Comparison of ENCODE assay signal across 20 cellular contexts in the genomic region with DNA sequence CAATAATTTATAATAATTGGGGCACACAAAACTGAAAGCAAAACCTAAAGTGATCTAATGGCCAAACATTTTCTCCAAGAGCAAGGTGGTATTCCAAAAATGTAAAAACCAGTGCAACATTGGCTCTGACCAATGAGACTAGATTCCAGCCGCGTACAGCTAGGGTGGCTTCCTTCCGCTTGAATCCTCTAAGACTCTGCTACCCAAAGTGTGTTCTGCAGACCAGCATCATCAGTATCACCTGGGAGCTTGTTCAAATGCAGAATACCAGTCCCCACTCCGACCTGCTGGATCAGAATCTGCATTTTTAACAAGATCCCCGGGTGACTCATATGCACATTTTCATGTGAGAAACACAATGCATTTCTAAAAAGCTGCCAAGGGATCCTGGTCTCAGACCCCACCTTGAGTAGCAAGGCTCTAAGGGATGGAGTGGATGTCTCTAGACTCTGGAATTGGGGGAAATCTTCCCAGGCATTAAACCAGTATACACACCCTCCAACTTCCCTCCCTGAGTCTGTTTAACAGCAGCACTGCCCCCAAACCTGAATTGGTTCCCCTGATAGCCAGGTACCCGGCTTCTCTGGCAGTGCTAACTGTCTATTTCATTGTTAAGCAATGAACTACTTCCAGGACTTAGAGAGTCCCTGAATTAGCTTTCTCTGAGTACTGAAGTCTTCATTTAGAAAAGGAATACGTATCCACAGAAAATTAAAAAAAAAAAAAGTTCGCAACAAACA.
"Had no signal": no experiment of that assay in that cellular context is flagged by ENCODE, and none has a peak within 500 bp of the region (broad histone marks: within the 10 kb centered on the region; RNA-seq: fewer than 3 reads in every experiment).

No MANE protein-coding gene starts in this region.

- H3K79me2 ChIP-seq: hepatocyte had no signal

- H3K27ac ChIP-seq: colonic mucosa, foreskin keratinocyte, hepatocyte, neural progenitor cell, ovary, right atrium auricular region, sigmoid colon, skin epidermis, stomach, thoracic aorta, transverse colon had no signal

- H3K4me1 Mint-ChIP-seq: neural progenitor cell had no signal

- H3K36me3 Mint-ChIP-seq: mesothelial cell of epicardium; natural killer cell treated with Interleukin-12 subunit alpha and Interleukin-12 subunit beta and Interleukin-15 and Interleukin-18, amount 100 ng/mL, for 72 hours; neural progenitor cell had no signal

- H3K4me3 Mint-ChIP-seq: mesothelial cell of epicardium; natural killer cell treated with Interleukin-12 subunit alpha and Interleukin-12 subunit beta and Interleukin-15 and Interleukin-18, amount 100 ng/mL, for 72 hours; neural progenitor cell had no signal

- DNase-seq: colonic mucosa; erythroblast; foreskin keratinocyte; islet precursor cell; mammary epithelial cell; nucleus accumbens; ovary; sigmoid colon; stimulated activated CD4-positive, alpha-beta T cell treated with anti-CD3 and anti-CD28 coated beads, Interleukin-2, amount 100 ng/mL, for 24 hours; stimulated activated CD4-positive, alpha-beta T cell treated with anti-CD3 and anti-CD28 coated beads, Interleukin-4, amount 100 ng/mL, for 4 hours; stimulated activated naive CD4-positive, alpha-beta T cell; stomach; transverse colon had no signal

- H3K9ac ChIP-seq: neural progenitor cell had no signal

- H3K27me3 ChIP-seq: colonic mucosa, neural progenitor cell, ovary, right atrium auricular region had no signal

- H3K4me3 ChIP-seq: colonic mucosa, hepatocyte, neural progenitor cell, ovary, right atrium auricular region, sigmoid colon, skin epidermis, stomach, thoracic aorta, transverse colon had no signal

- H3K4me1 ChIP-seq: colonic mucosa, foreskin keratinocyte, right atrium auricular region, sigmoid colon, stomach, transverse colon had no signal

- H3K36me3 ChIP-seq: colonic mucosa, neural progenitor cell, ovary, right atrium auricular region, sigmoid colon, stomach, thoracic aorta, transverse colon had no signal

- H3K9me3 ChIP-seq: colonic mucosa, ovary, right atrium auricular region, sigmoid colon, stomach, thoracic aorta, transverse colon had no signal

- ATAC-seq: foreskin keratinocyte had no signal

- H3K27ac Mint-ChIP-seq: mesothelial cell of epicardium; natural killer cell treated with Interleukin-12 subunit alpha and Interleukin-12 subunit beta and Interleukin-15 and Interleukin-18, amount 100 ng/mL, for 72 hours; neural progenitor cell had no signal

- H2AFZ ChIP-seq: hepatocyte, neural progenitor cell had no signal

- H3K4me2 ChIP-seq: hepatocyte, neural progenitor cell had no signal

- H3K9me3 Mint-ChIP-seq: mesothelial cell of epicardium; natural killer cell treated with Interleukin-12 subunit alpha and Interleukin-12 subunit beta and Interleukin-15 and Interleukin-18, amount 100 ng/mL, for 72 hours; neural progenitor cell had no signal
